Comparison of ENCODE assay signal across 8 cellular contexts in the genomic region with DNA sequence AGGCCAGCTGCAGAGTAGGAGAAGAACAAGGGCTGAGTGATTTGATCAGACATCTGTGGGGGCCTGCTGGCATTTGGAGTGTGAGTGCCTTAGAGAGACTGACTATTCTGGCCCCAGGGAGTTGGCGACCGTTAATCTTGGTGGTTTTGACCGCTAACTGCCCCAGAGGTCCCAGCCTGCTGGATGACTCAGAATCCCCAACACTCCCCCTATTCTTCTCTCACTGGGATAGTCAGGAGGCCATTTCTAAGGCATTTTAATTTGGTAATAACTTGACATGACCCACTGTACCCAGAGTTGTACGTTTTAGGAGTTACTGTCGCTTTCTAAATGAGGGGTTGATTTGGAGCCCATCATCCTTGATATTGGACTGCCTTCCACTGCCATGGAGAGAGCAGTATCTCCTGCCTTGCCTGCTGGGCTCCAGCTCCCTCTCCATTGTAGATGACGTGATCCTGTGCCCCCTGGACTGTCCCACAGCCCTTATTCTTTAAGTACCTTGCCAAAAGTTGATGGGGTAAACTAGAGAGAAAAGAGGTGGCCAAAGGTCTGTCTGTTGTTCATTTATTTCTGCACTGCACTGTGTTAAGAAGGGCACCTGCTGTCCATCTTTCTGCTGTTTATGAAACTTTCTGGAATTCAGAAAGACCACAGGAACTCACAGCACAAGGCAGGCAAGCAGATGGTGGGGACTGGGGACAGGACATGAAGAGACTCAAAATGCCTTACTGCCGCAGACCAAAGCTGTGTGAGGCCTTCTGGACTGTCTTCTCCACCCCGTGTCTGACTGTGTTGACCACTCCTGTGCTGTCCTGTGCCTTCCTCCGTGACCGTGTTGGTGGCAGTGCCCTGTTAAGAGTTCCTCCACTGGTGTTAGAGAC.
DNase-seq lines count a peak whose midpoint lies in the region; ATAC-seq and TF ChIP-seq lines count a peak whose summit lies in the region.

No MANE protein-coding gene starts in this region.

- peaks cover 3% of the 10 kb centered on the region; the same call in 1 of the 2 replicates for H3K36me3 ChIP-seq in MG63
- no peaks in the 10 kb centered on the region for H3K36me3 ChIP-seq in ascending aorta

- ATAC-seq in HG02642 (IDR thresholded peaks at IDR 0.05; ENCODE audit: poor library complexity, unreplicated experiment) (no peak), HG03460 (IDR thresholded peaks at IDR 0.05; ENCODE audit: unreplicated experiment) (no peak)

- H3K9me3 ChIP-seq in MG63: no peaks in the 10 kb centered on the region
- H3K9me3 ChIP-seq in ascending aorta: no peaks in the 10 kb centered on the region

- CTCF ChIA-PET in Calu3 (lab: Charles Lee): interaction anchor here (0.6 to 1.6 kb wide), 2 partner anchors 13 to 23 kb away, joined by 3 to 11 read pairs; no protein-coding TSS in a partner anchor

- DNase-seq in Calu3 (peak; percentile 79), MG63 (peak; percentile 90), ascending aorta (ENCODE audit: low spot score in 2 of 2) (no peak), left kidney (ENCODE audit: low read depth, low spot score) (peak; percentile 7), DMS153 treated with DMSO at 0.1 percent for 48 hours (lab: John Stamatoyannopoulos, UW; ENCODE audit: unreplicated experiment) (no peak), NCI-H2081 (lab: John Stamatoyannopoulos, UW) (no peak)

- H3K27me3 Mint-ChIP-seq in Calu3 (ENCODE audit: unreplicated experiment): no peaks in the 10 kb centered on the region

- H3K27me3 ChIP-seq in MG63 (no peaks in the 10 kb centered on the region), ascending aorta (no peaks in the 10 kb centered on the region)

- H3K4me1 Mint-ChIP-seq in Calu3 (ENCODE audit: low read depth, unreplicated experiment): peaks cover 66% of the 10 kb centered on the region

- H3K4me1 ChIP-seq in ascending aorta: peaks cover 0 to 6% of the 10 kb centered on the region in 2 donors

- intact Hi-C loops in Calu3 (cut with micrococcal nuclease; ENCODE audit: unreplicated experiment): no loop called here
- intact Hi-C loops in ascending aorta (cut with DNase I): no loop called here

- no TSS peak for BruUV-seq in Calu3 (replicated peaks; lab: Mats Ljungman, UMichigan)

- peaks cover 8% of the 10 kb centered on the region for H3K36me3 Mint-ChIP-seq in Calu3 (ENCODE audit: insufficient read depth, unreplicated experiment)

- peak overlapping the region; percentile 42 to 70 for H3K27ac ChIP-seq in ascending aorta

- H3K4me3 ChIP-seq in MG63: no peak overlapping the region
- H3K4me3 ChIP-seq in ascending aorta: no peak overlapping the region

- H3K27ac Mint-ChIP-seq in Calu3 (ENCODE audit: unreplicated experiment): peak overlapping the region; percentile 72

- H3K4me3 Mint-ChIP-seq in Calu3 (ENCODE audit: low read depth, unreplicated experiment): peak overlapping the region; percentile 24

- TF ChIP-seq CTCF in Calu3 (IDR thresholded peaks at IDR 0.05; ENCODE audit: unreplicated experiment): no peak
- TF ChIP-seq CTCF in ascending aorta (IDR thresholded peaks at IDR 0.05): no peak

- no peaks in the 10 kb centered on the region for H3K9me3 Mint-ChIP-seq in Calu3 (ENCODE audit: low read depth, unreplicated experiment)

Comparison
In these comparisons a context has a peak if more than half of its experiments do, and no peak if none do; other contexts are left out.
1. DNase-seq: peak in Calu3 (single experiment), MG63 (single experiment) and left kidney (single experiment); none in ascending aorta (0 of 2), DMS153 treated with DMSO at 0.1 percent for 48 hours (single experiment) and NCI-H2081 (0 of 2).